8 cellular contexts compared by ENCODE assay signal in the genomic region with DNA sequence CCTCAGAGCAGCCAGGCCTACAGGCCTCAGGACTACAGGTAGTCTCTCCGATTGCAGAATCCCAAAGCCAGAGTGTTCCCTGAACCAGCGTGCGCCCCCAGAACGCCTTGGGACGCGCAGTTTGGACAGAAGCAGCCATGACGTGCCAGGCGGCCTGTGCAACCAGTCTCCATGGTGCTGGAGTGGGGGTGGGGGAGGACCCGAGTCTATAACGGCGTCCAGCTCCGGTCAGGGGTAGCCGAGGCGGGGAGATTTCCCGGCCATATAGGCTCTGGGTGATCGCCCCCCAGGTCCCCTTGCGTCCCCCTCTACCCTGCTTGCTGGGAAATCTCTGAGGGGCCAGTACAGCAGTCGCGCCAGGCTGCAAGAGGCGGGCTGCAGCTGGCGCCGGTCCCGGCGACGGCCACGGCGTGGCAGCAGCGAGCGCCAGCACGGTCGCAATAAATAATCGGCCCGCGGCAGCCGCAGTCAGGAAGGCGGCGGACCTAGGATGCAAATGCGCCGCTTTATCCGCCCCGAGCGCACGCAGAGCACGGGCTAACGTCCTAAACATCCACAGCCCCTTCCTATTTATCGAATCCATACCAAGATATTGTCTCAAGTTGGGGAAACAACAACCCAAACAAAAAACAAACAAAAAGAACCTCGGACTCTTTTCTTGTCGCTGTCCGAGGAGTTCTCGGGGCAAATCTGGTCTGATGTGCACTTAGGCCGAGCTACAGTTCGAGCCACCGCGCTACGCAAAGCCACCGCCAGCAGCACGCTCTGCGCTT. TPM values are rescaled to one million over a fixed set of nuclear protein-coding genes. Genes with fewer than 3 reads are reported as not detected.
DNase-seq lines count a peak whose midpoint lies in the region; ATAC-seq and TF ChIP-seq lines count a peak whose summit lies in the region.

No MANE protein-coding gene starts in this region.

- H3K4me3 Mint-ChIP-seq in IgD-negative memory B cell, result peak overlapping the region; percentile 74 to 93 (median 88)

- ATAC-seq in DND-41 (ENCODE audit: insufficient read depth, low read depth), result peak; percentile 84
- peak; percentile 77 for ATAC-seq in GM21526 (IDR thresholded peaks at IDR 0.05; ENCODE audit: low FRiP score, unreplicated experiment)
- ATAC-seq in left ventricle myocardium superior, result peak; percentile 83
- no peak for ATAC-seq in HG02870 (IDR thresholded peaks at IDR 0.05; ENCODE audit: unreplicated experiment)

- peak overlapping the region; percentile 27 to 64 for H3K4me3 ChIP-seq in DND-41 (ENCODE audit: low read depth in 1 of 2, low read length in 2 of 2)
- H3K4me3 ChIP-seq in adipocyte (ENCODE audit: low read length), result peak overlapping the region; percentile 94
- H3K4me3 ChIP-seq in retinal pigment epithelial cell (ENCODE audit: low read length), result no peak overlapping the region

- H3K9me3 Mint-ChIP-seq in IgD-negative memory B cell, result peaks cover 0 to 8% (median 1%) of the 10 kb centered on the region in 3 donors

- H3K36me3 ChIP-seq in DND-41 (ENCODE audit: insufficient read depth, low read length) (peaks cover 6% of the 10 kb centered on the region; the same call in 1 of the 2 replicates), adipocyte (ENCODE audit: control insufficient read depth, insufficient read depth, low read length, severe bottlenecking) (no peaks in the 10 kb centered on the region)

- H3K27me3 Mint-ChIP-seq in IgD-negative memory B cell, result peaks cover 78% of the 10 kb centered on the region

- H3K9me3 ChIP-seq in DND-41 (ENCODE audit: insufficient read depth, low read length, severe bottlenecking), result no peaks in the 10 kb centered on the region
- H3K9me3 ChIP-seq in adipocyte (ENCODE audit: control insufficient read depth, low read length), result no peaks in the 10 kb centered on the region

- peak; percentile 73 for DNase-seq in DND-41
- DNase-seq in SK-N-DZ (ENCODE audit: low spot score), result peak; percentile 32
- peak; percentile 83 for DNase-seq in adipocyte (ENCODE audit: low read depth)
- peak; percentile 79 for DNase-seq in left ventricle myocardium superior
- no peak for DNase-seq in retinal pigment epithelial cell (ENCODE audit: low read depth)

- H3K27me3 ChIP-seq in DND-41 (ENCODE audit: insufficient read depth, low read length, poor library complexity) (no peaks in the 10 kb centered on the region), adipocyte (replicated peaks; ENCODE audit: control insufficient read depth, insufficient read depth, low read length) (no peaks in the 10 kb centered on the region)

- H4K20me1 ChIP-seq in DND-41 (ENCODE audit: insufficient read depth, low read length), result no peaks in the 10 kb centered on the region

- peak overlapping the region; percentile 69 for H3K4me2 ChIP-seq in DND-41 (ENCODE audit: insufficient read depth, low read length)

- peaks cover 36% of the 10 kb centered on the region for H3K79me2 ChIP-seq in DND-41 (ENCODE audit: insufficient read depth, low read length)

- intact Hi-C loops in left ventricle myocardium superior (cut with micrococcal nuclease), result no loop called here

- peaks cover 19 to 40% (median 24%) of the 10 kb centered on the region in 3 donors for H3K4me1 Mint-ChIP-seq in IgD-negative memory B cell

- no peaks in the 10 kb centered on the region for H3K36me3 Mint-ChIP-seq in IgD-negative memory B cell

- H2AFZ ChIP-seq in DND-41 (ENCODE audit: low read depth, low read length), result peak overlapping the region; percentile 82

- peak overlapping the region; percentile 94 to 98 (median 94) for H3K27ac Mint-ChIP-seq in IgD-negative memory B cell

- TF ChIP-seq CTCF in DND-41 (IDR thresholded peaks at IDR 0.05; ENCODE audit: borderline replicate concordance, extremely low read depth, low read length, poor library complexity, severe bottlenecking) (peak; percentile 74), retinal pigment epithelial cell (conservative IDR thresholded peaks at IDR 0.05; ENCODE audit: low read depth, low read length) (peak; percentile 68)

- peak overlapping the region; percentile 80 for H3K27ac ChIP-seq in DND-41 (ENCODE audit: low read length)

- H3K9ac ChIP-seq in DND-41 (ENCODE audit: low read depth, low read length) (peak overlapping the region; percentile 73), adipocyte (ENCODE audit: low read length) (peak overlapping the region; percentile 97)

- H3K4me1 ChIP-seq in DND-41 (ENCODE audit: insufficient read depth, low read length) (peaks cover 38% of the 10 kb centered on the region), adipocyte (ENCODE audit: control insufficient read depth, insufficient read depth, low read length) (peaks cover 58% of the 10 kb centered on the region)

RNA-seq across cellular contexts. Expression of a gene that starts 1.6 kb away (rescaled TPM):
- not detected for polyA plus RNA-seq in IgD-negative memory B cell
- not detected in 2 replicates for polyA plus RNA-seq in SK-N-DZ (2014; cell fraction: cytosol; rRNA removed)
- not detected in 2 replicates for polyA plus RNA-seq in SK-N-DZ (2014; cell fraction: nucleus; rRNA removed)
- 0.72 TPM for total RNA-seq in left ventricle myocardium superior

RNA-seq across cellular contexts. Expression of a gene that starts 3.2 kb away (rescaled TPM):
- 0.39 TPM for polyA plus RNA-seq in IgD-negative memory B cell
- not detected in 2 replicates for polyA plus RNA-seq in SK-N-DZ (2014; cell fraction: cytosol; rRNA removed)
- polyA plus RNA-seq in SK-N-DZ (2014; cell fraction: nucleus; rRNA removed), result not detected in 2 replicates
- total RNA-seq in left ventricle myocardium superior, result not detected

RNA-seq across cellular contexts. Expression of a gene that starts 5.7 kb away (rescaled TPM):
- 1.0 TPM for polyA plus RNA-seq in IgD-negative memory B cell
- not detected in 2 replicates for polyA plus RNA-seq in SK-N-DZ (2014; cell fraction: cytosol; rRNA removed)
- not detected in 2 replicates for polyA plus RNA-seq in SK-N-DZ (2014; cell fraction: nucleus; rRNA removed)
- total RNA-seq in left ventricle myocardium superior, result not detected

RNA-seq across cellular contexts. Expression of a gene that starts 7.3 kb away (rescaled TPM):
- polyA plus RNA-seq in IgD-negative memory B cell, result not detected
- not detected in 2 replicates for polyA plus RNA-seq in SK-N-DZ (2014; cell fraction: cytosol; rRNA removed)
- not detected in 2 replicates for polyA plus RNA-seq in SK-N-DZ (2014; cell fraction: nucleus; rRNA removed)
- not detected for total RNA-seq in left ventricle myocardium superior

RNA-seq across cellular contexts. Expression of a gene that starts 14.6 kb away (rescaled TPM):
- polyA plus RNA-seq in IgD-negative memory B cell, result 0.20 TPM
- 0.16 TPM in 1 of 2 replicates, not detected in the other for polyA plus RNA-seq in SK-N-DZ (2014; cell fraction: cytosol; rRNA removed)
- polyA plus RNA-seq in SK-N-DZ (2014; cell fraction: nucleus; rRNA removed), result not detected in 2 replicates
- not detected for total RNA-seq in left ventricle myocardium superior
